Comparison of ENCODE assay signal across 1 cellular context in genomic region chr9:89952401-89952800, GRCh38.
TF ChIP-seq lines count a peak whose summit lies in the region.

No MANE protein-coding gene starts in this region.

TF ChIP-seq in H1, 55 proteins besides CTCF, POLR2A, EP300 and RAD21 (continued from another document):
- TF ChIP-seq CHD7 (IDR thresholded peaks at IDR 0.05; ENCODE audit: insufficient replicate concordance, low read length) (no peak), CREB1 (IDR thresholded peaks at IDR 0.05) (no peak)
